ENCODE assay signal across 15 cellular contexts in the genomic region with DNA sequence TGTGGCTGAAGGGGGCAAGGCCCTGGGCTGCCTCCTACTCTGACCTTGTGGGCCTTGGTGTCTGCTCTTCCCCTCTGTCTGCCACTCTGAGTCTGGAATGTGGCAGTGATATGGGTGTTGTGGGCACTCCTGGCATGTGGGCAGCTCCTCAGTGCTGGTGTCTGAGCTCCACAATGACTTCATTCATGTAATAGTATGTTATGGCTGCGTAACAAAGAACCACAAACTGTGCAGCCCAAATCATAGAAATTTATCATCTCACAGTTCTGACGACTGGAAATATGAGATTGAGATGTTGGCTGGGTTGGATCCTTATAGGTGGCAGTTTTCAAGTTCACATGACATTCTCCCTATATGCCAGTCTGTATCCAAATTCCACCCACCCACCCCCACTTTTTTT. TPM values are rescaled to one million over a fixed set of nuclear protein-coding genes. Genes with fewer than 3 reads are reported as not detected.
DNase-seq lines count a peak whose midpoint lies in the region; ATAC-seq and TF ChIP-seq lines count a peak whose summit lies in the region.
"Had no signal": no experiment of that assay in that cellular context is flagged by ENCODE, and none has a peak within 500 bp of the region (broad histone marks: within the 10 kb centered on the region; RNA-seq: fewer than 3 reads in every experiment).

No MANE protein-coding gene starts in this region.

- H3K9me3 ChIP-seq in H9 (ENCODE audit: control insufficient read depth, low read depth, low read length) (no peaks in the 10 kb centered on the region), neural progenitor cell (ENCODE audit: low read depth) (no peaks in the 10 kb centered on the region)

- no peak overlapping the region for H2AK5ac ChIP-seq in H9 (ENCODE audit: insufficient read length, low read length)

- peaks cover 4% of the 10 kb centered on the region for H3K79me1 ChIP-seq in H9 (ENCODE audit: insufficient read depth, low read depth, low read length, poor library complexity, severe bottlenecking)

- H3K23me2 ChIP-seq in H9 (ENCODE audit: insufficient read length, low read depth, low read length, poor library complexity, severe bottlenecking), result peaks cover 4% of the 10 kb centered on the region

- H3K4me1 Mint-ChIP-seq in activated naive CD4-positive, alpha-beta T cell treated with anti-CD3 and anti-CD28 coated beads for 36 hours (ENCODE audit: low read depth), result peaks cover 91% of the 10 kb centered on the region
- H3K4me1 Mint-ChIP-seq in H9 (peaks cover 74 to 77% of the 10 kb centered on the region in 2 experiments), neural progenitor cell (peaks cover 79% of the 10 kb centered on the region)
- peaks cover 68 to 71% of the 10 kb centered on the region in 2 donors for H3K4me1 Mint-ChIP-seq in effector memory CD8-positive, alpha-beta T cell (ENCODE audit: low read depth in 2 of 2)

- no peak overlapping the region for H3T11ph ChIP-seq in H9 (ENCODE audit: low read length)

- peak overlapping the region; percentile 22 for H3K27ac Mint-ChIP-seq in activated naive CD4-positive, alpha-beta T cell treated with anti-CD3 and anti-CD28 coated beads for 36 hours
- peak overlapping the region in 2 of 3 experiments; percentile 65 to 83; a peak in 1 of 7 replicates for H3K27ac Mint-ChIP-seq in H9
- H3K27ac Mint-ChIP-seq in effector memory CD8-positive, alpha-beta T cell, result peak overlapping the region; percentile 78 to 91
- peak overlapping the region; percentile 82 for H3K27ac Mint-ChIP-seq in neural progenitor cell

- H2BK12ac ChIP-seq in H9 (ENCODE audit: insufficient read length, low read depth, low read length), result no peak overlapping the region

- H3K27me3 ChIP-seq in H9 (ENCODE audit: insufficient read depth, low read length) (no peaks in the 10 kb centered on the region), neural progenitor cell (no peaks in the 10 kb centered on the region)

- TF ChIP-seq CTCF in H9 (conservative IDR thresholded peaks at IDR 0.05) (no peak), neural progenitor cell (IDR thresholded peaks at IDR 0.05) (no peak)

- H3K4me2 ChIP-seq in H9 (ENCODE audit: insufficient read depth, insufficient read length, low read length) (no peak overlapping the region), neural progenitor cell (no peak overlapping the region)

- no peak overlapping the region for H3K4ac ChIP-seq in H9 (ENCODE audit: low read depth, low read length)

- H3K36me3 Mint-ChIP-seq in activated naive CD4-positive, alpha-beta T cell treated with anti-CD3 and anti-CD28 coated beads for 36 hours (ENCODE audit: low read depth), result peaks cover 18% of the 10 kb centered on the region
- peaks cover 24 to 34% (median 27%) of the 10 kb centered on the region in 3 experiments for H3K36me3 Mint-ChIP-seq in H9 (ENCODE audit: insufficient read depth in 1 of 3, low read depth in 3 of 3)
- peaks cover 7% of the 10 kb centered on the region for H3K36me3 Mint-ChIP-seq in effector memory CD8-positive, alpha-beta T cell (ENCODE audit: insufficient read depth)
- peaks cover 15% of the 10 kb centered on the region for H3K36me3 Mint-ChIP-seq in neural progenitor cell

- H2BK20ac ChIP-seq in H9 (ENCODE audit: low read depth, low read length, poor library complexity, severe bottlenecking), result no peak overlapping the region

- no peaks in the 10 kb centered on the region for H3K27me3 Mint-ChIP-seq in activated naive CD4-positive, alpha-beta T cell treated with anti-CD3 and anti-CD28 coated beads for 36 hours (ENCODE audit: low read depth)
- H3K27me3 Mint-ChIP-seq in H9 (ENCODE audit: low read depth) (no peaks in the 10 kb centered on the region), neural progenitor cell (ENCODE audit: insufficient read depth, low read depth) (peaks cover 2% of the 10 kb centered on the region)
- H3K27me3 Mint-ChIP-seq in effector memory CD8-positive, alpha-beta T cell, result no peaks in the 10 kb centered on the region

- no peak overlapping the region for H2BK5ac ChIP-seq in H9 (ENCODE audit: insufficient read length, low read length)

- H3K79me2 ChIP-seq in H9 (ENCODE audit: insufficient read depth, low read length), result peaks cover 27% of the 10 kb centered on the region; the same call in 1 of the 2 replicates
- H3K79me2 ChIP-seq in neural progenitor cell (ENCODE audit: low read depth), result peaks cover 73% of the 10 kb centered on the region

- H3K56ac ChIP-seq in H9 (ENCODE audit: insufficient read length, low read depth, low read length), result no peak overlapping the region

- H2BK120ac ChIP-seq in H9 (ENCODE audit: low read depth, low read length, poor library complexity, severe bottlenecking), result no peak overlapping the region

- H3K36me3 ChIP-seq in neural progenitor cell, result no peaks in the 10 kb centered on the region

- H2AFZ ChIP-seq in H9 (ENCODE audit: low read length) (no peak overlapping the region), neural progenitor cell (replicated peaks) (no peak overlapping the region)

- no peak overlapping the region for H4K91ac ChIP-seq in H9 (ENCODE audit: insufficient read length, low read depth, low read length)

- H3K4me3 ChIP-seq in neural progenitor cell, result no peak overlapping the region

- H4K20me1 ChIP-seq in H9 (ENCODE audit: control insufficient read depth, insufficient read depth, insufficient read length) (no peaks in the 10 kb centered on the region), neural progenitor cell (ENCODE audit: low read depth) (peaks cover 59% of the 10 kb centered on the region)

- intact Hi-C loops in activated naive CD4-positive, alpha-beta T cell treated with anti-CD3 and anti-CD28 coated beads for 36 hours (cut with micrococcal nuclease), result no loop called here

- no CpG with 5 or more reads among the region's 2 CpGs for WGBS in H9 (ENCODE audit: extremely low coverage, insufficient read length, low lambda C conversion rate)

- no peak overlapping the region for H3K18ac ChIP-seq in H9 (ENCODE audit: insufficient read length, low read depth, low read length)

- H3K4me1 ChIP-seq in H9 (ENCODE audit: insufficient read depth, low read length) (peaks cover 21% of the 10 kb centered on the region), neural progenitor cell (peaks cover 57% of the 10 kb centered on the region)

- H3K27ac ChIP-seq in H9 (ENCODE audit: insufficient read length, low read depth, low read length), result no peak overlapping the region
- no peak overlapping the region for H3K27ac ChIP-seq in neural progenitor cell
- H3K27ac ChIP-seq: C4-2B had no signal

- no peak overlapping the region for H3K14ac ChIP-seq in H9 (ENCODE audit: insufficient read depth, low read length)

- no peak overlapping the region for H3K4me3 Mint-ChIP-seq in activated naive CD4-positive, alpha-beta T cell treated with anti-CD3 and anti-CD28 coated beads for 36 hours
- no peak overlapping the region for H3K4me3 Mint-ChIP-seq in H9
- H3K4me3 Mint-ChIP-seq in effector memory CD8-positive, alpha-beta T cell, result no peak overlapping the region
- peak overlapping the region; percentile 30 for H3K4me3 Mint-ChIP-seq in neural progenitor cell

- no peak overlapping the region for H3K9ac ChIP-seq in H9 (ENCODE audit: extremely low read depth, insufficient read length, low read length)
- H3K9ac ChIP-seq in neural progenitor cell, result no peak overlapping the region

- peaks cover 6% of the 10 kb centered on the region for H3K9me3 Mint-ChIP-seq in activated naive CD4-positive, alpha-beta T cell treated with anti-CD3 and anti-CD28 coated beads for 36 hours
- H3K9me3 Mint-ChIP-seq in H9 (peaks cover 0 to 2% of the 10 kb centered on the region in 2 experiments; a peak in 3 of 5 replicates), neural progenitor cell (peaks cover 5% of the 10 kb centered on the region)
- no peaks in the 10 kb centered on the region for H3K9me3 Mint-ChIP-seq in effector memory CD8-positive, alpha-beta T cell

- H3F3A ChIP-seq in neural progenitor cell (ENCODE audit: low read depth), result peaks cover 50% of the 10 kb centered on the region

- H2BK15ac ChIP-seq in H9 (ENCODE audit: low read depth, low read length), result no peak overlapping the region

- DNase-seq in activated naive CD4-positive, alpha-beta T cell treated with anti-CD3 and anti-CD28 coated beads for 36 hours, result no peak
- DNase-seq in activated naive CD4-positive, alpha-beta T cell (lab: John Stamatoyannopoulos, UW), result no peak
- DNase-seq in H9 (no peak), neural progenitor cell (ENCODE audit: low spot score) (no peak), NCI-H1092 treated with DMSO at 0.1 percent for 48 hours (lab: John Stamatoyannopoulos, UW) (no peak)
- DNase-seq in effector memory CD8-positive, alpha-beta T cell, result no peak
- DNase-seq: DMS53, KG1, NCI-H1092, NCI-H1694 treated with DMSO at 0.1 percent for 48 hours, NCI-H748 treated with DMSO at 0.1 percent for 48 hours had no signal

- ATAC-seq in effector memory CD8-positive, alpha-beta T cell (replicated peaks), result no peak
- ATAC-seq in HG03571 (IDR thresholded peaks at IDR 0.05; ENCODE audit: unreplicated experiment), result no peak
- ATAC-seq in HG02884 (IDR thresholded peaks at IDR 0.05; ENCODE audit: unreplicated experiment), result no peak
- ATAC-seq: Right ventricle myocardium inferior had no signal

- CTCF ChIA-PET in activated naive CD4-positive, alpha-beta T cell treated with anti-CD3 and anti-CD28 coated beads for 36 hours (lab: Charles Lee), result interaction anchor here (0.9 to 1.2 kb wide), 2 partner anchors 42 to 62 kb away, joined by 3 to 4 read pairs; no protein-coding TSS in a partner anchor

- no peak overlapping the region for H4K5ac ChIP-seq in H9 (ENCODE audit: insufficient read length, low read depth, low read length)

- H3K23ac ChIP-seq in H9 (ENCODE audit: insufficient read length, low read depth, low read length), result no peak overlapping the region

- H4K8ac ChIP-seq in H9 (replicated peaks; ENCODE audit: insufficient read length, low read depth, low read length), result no peak overlapping the region

RNA-seq across cellular contexts. Expression of gene BCR, which starts 59.1 kb away (rescaled TPM):
- 10 to 100 TPM; 62.3 to 63.3 TPM for total RNA-seq in activated naive CD4-positive, alpha-beta T cell treated with anti-CD3 and anti-CD28 coated beads for 36 hours
- total RNA-seq in H9 (2021) (77.0 and 81.6 TPM in 2 replicates), neural progenitor cell (ENCODE audit: low replicate concordance) (35.5 and 36.0 TPM in 2 replicates)

Comparison
In these comparisons a context has a peak if more than half of its experiments do, and no peak if none do; other contexts are left out.
1. H3K27ac Mint-ChIP-seq: peak in every context shown above with its lines; median percentile 84 in effector memory CD8-positive, alpha-beta T cell; 82 in neural progenitor cell; 74 in H9; 22 in activated naive CD4-positive, alpha-beta T cell treated with anti-CD3 and anti-CD28 coated beads for 36 hours.